Comparison of ENCODE assay signal across 1 cellular context in the genomic region with DNA sequence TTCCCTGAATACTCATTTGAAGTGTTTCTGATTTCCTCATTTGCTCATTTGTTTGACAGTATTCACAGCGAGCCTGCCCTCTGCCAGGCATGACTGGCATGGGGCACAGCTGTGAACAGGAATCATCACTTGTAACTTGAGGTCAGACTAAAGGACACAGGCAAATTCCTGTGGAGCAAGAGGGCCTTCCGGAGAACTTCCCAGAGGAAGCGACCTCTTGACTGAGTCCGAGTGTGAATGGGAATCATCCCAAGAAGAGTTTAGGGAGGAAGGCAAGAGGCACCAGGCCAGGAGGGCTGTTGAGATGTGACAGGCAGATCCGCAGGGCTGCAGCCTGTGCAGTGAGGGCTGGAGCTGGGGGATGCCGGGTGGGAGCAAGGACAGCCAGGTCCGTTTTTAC.
TF ChIP-seq lines count a peak whose summit lies in the region.

No MANE protein-coding gene starts in this region.

TF ChIP-seq in WTC11, 78 proteins besides CTCF, POLR2A, EP300 and RAD21 (continued from another document):
- TF ChIP-seq, protein P1, sequence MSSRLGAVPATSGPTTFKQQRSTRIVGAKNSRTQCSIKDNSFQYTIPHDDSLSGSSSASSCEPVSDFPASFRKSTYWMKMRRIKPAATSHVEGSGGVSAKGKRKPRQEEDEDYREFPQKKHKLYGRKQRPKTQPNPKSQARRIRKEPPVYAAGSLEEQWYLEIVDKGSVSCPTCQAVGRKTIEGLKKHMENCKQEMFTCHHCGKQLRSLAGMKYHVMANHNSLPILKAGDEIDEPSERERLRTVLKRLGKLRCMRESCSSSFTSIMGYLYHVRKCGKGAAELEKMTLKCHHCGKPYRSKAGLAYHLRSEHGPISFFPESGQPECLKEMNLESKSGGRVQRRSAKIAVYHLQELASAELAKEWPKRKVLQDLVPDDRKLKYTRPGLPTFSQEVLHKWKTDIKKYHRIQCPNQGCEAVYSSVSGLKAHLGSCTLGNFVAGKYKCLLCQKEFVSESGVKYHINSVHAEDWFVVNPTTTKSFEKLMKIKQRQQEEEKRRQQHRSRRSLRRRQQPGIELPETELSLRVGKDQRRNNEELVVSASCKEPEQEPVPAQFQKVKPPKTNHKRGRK (CRISPR knock-in tag; IDR thresholded peaks at IDR 0.05; ENCODE audit: borderline replicate concordance): no peak
- no peak for TF ChIP-seq RORB (CRISPR knock-in tag; IDR thresholded peaks at IDR 0.05)
- TF ChIP-seq, protein P2, sequence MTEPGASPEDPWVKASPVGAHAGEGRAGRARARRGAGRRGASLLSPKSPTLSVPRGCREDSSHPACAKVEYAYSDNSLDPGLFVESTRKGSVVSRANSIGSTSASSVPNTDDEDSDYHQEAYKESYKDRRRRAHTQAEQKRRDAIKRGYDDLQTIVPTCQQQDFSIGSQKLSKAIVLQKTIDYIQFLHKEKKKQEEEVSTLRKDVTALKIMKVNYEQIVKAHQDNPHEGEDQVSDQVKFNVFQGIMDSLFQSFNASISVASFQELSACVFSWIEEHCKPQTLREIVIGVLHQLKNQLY (CRISPR knock-in tag; IDR thresholded peaks at IDR 0.05): no peak
TF ChIP-seq in WTC11: peak in this region for 0.
